25 cellular contexts compared by ENCODE assay signal in the genomic region with DNA sequence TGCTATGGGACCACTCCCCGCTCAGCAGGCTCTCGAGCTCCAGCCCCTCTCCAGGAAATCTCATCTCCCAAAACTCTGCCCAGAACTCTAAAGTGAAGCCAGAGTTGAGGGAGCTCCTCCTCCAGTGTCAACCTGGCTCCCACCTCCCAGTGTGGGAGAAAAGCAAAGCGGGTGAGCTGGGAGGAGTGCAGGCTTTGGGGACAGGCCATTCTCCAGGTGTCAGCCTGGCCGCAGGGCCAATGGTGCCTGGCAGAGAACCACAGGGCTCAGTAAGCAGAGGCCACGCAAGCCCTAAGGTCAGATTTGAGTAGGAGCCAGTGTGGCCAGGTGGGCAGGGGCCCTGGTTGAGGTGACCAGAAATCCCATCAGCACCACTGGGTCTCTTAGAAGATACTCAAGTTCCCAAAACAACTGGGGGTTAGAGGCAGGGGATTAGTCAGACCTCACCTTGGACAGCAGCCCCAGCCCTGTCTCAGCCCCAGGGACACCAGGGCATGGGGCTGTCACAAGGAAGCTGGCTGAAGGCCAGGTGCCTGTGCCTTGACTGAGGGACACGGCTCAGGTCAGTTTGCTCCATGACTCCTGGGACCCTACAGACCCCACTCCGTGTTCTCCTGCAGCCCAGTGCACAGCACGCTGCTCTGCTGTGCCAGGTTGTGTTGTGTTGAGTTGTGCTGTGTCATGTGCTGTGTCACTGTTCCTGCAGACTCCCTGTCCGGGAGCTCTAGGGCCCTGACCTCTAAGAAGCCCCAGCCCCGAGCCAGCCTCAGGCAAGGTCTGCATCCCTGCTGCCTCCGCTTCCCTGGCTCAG. TPM values are rescaled to one million over a fixed set of nuclear protein-coding genes. Genes with fewer than 3 reads are reported as not detected.
DNase-seq lines count a peak whose midpoint lies in the region; ATAC-seq and TF ChIP-seq lines count a peak whose summit lies in the region.
"Had no signal": no experiment of that assay in that cellular context is flagged by ENCODE, and none has a peak within 500 bp of the region (broad histone marks: within the 10 kb centered on the region; RNA-seq: fewer than 3 reads in every experiment).

No MANE protein-coding gene starts in this region.

- peak overlapping the region; percentile 4 for H3K4me3 Mint-ChIP-seq in activated naive CD4-positive, alpha-beta T cell treated with anti-CD3 and anti-CD28 coated beads, Interleukin-2, amount 10 ng/mL, durations not matched to agents 7 days and 5 days
- peak overlapping the region; percentile 29; the same call in 1 of the 3 replicates for H3K4me3 Mint-ChIP-seq in GM23338
- peak overlapping the region in 4 of 5 experiments; percentile 35 to 98 (median 51) for H3K4me3 Mint-ChIP-seq in brain
- peak overlapping the region; percentile 59 for H3K4me3 Mint-ChIP-seq in neural progenitor cell
- H3K4me3 Mint-ChIP-seq in stimulated activated memory B cell treated with anti-CD40 and anti-IgM and Interleukin-4, amounts not matched to agents 10 μg/mL and 1 μg/mL and 100 μg/mL, for 72 hours, result no peak overlapping the region
- H3K4me3 Mint-ChIP-seq: T-helper 2 cell treated with Interferon-gamma antibody and Interleukin-4, amounts not matched to agents 5 μg/mL and 100 μg/mL, for 36 hours had no signal

- H3K27ac ChIP-seq in GM23338 (ENCODE audit: low read depth), result no peak overlapping the region
- no peak overlapping the region for H3K27ac ChIP-seq in neural progenitor cell
- H3K27ac ChIP-seq: BLaER1 treated with 17β-estradiol and CSF1 and Interleukin-3, amounts not matched to agents 10 nM and 100 nM; heart right ventricle; left lung; SK-N-MC; WERI-Rb-1 had no signal

- TF ChIP-seq CTCF in GM23338 (conservative IDR thresholded peaks at IDR 0.05; ENCODE audit: low read depth in 2 of 2) (no peak), brain (conservative IDR thresholded peaks at IDR 0.05) (no peak), neural progenitor cell (IDR thresholded peaks at IDR 0.05) (no peak)

- H3K27me3 Mint-ChIP-seq in activated naive CD4-positive, alpha-beta T cell treated with anti-CD3 and anti-CD28 coated beads, Interleukin-2, amount 10 ng/mL, durations not matched to agents 7 days and 5 days, result peaks cover 11% of the 10 kb centered on the region
- peaks cover 4% of the 10 kb centered on the region for H3K27me3 Mint-ChIP-seq in GM23338 (ENCODE audit: insufficient read depth, low read depth, poor library complexity)
- peaks cover 19% of the 10 kb centered on the region for H3K27me3 Mint-ChIP-seq in brain
- peaks cover 6% of the 10 kb centered on the region for H3K27me3 Mint-ChIP-seq in neural progenitor cell (ENCODE audit: insufficient read depth, low read depth)
- peaks cover 22% of the 10 kb centered on the region for H3K27me3 Mint-ChIP-seq in stimulated activated memory B cell treated with anti-CD40 and anti-IgM and Interleukin-4, amounts not matched to agents 10 μg/mL and 1 μg/mL and 100 μg/mL, for 72 hours

- no peaks in the 10 kb centered on the region for H3K9me2 ChIP-seq in GM23338 (ENCODE audit: insufficient read depth)

- H3F3A ChIP-seq in GM23338 (replicated peaks; ENCODE audit: low read depth), result no peaks in the 10 kb centered on the region
- H3F3A ChIP-seq in neural progenitor cell (ENCODE audit: low read depth), result peaks cover 20% of the 10 kb centered on the region

- no peaks in the 10 kb centered on the region for H3K9me3 ChIP-seq in neural progenitor cell (ENCODE audit: low read depth)

- peaks cover 6% of the 10 kb centered on the region for H3K4me1 ChIP-seq in GM23338 (ENCODE audit: insufficient read depth)
- H3K4me1 ChIP-seq in neural progenitor cell, result peaks cover 8% of the 10 kb centered on the region

- no peaks in the 10 kb centered on the region for H3K27me3 ChIP-seq in GM23338 (ENCODE audit: insufficient read depth)
- H3K27me3 ChIP-seq in neural progenitor cell, result no peaks in the 10 kb centered on the region
- H3K27me3 ChIP-seq: BLaER1 treated with 17β-estradiol and CSF1 and Interleukin-3, amounts not matched to agents 10 nM and 100 nM; heart right ventricle; left lung had no signal

- no peaks in the 10 kb centered on the region for H3K79me2 ChIP-seq in GM23338 (replicated peaks; ENCODE audit: insufficient read depth)
- H3K79me2 ChIP-seq in neural progenitor cell (ENCODE audit: low read depth), result peaks cover 4% of the 10 kb centered on the region

- H3K36me3 ChIP-seq in GM23338 (ENCODE audit: insufficient read depth), result no peaks in the 10 kb centered on the region
- H3K36me3 ChIP-seq in neural progenitor cell, result no peaks in the 10 kb centered on the region
- H3K36me3 ChIP-seq: left lung, WERI-Rb-1 had no signal

- H3K4me1 Mint-ChIP-seq in activated naive CD4-positive, alpha-beta T cell treated with anti-CD3 and anti-CD28 coated beads, Interleukin-2, amount 10 ng/mL, durations not matched to agents 7 days and 5 days, result peaks cover 26% of the 10 kb centered on the region
- H3K4me1 Mint-ChIP-seq in GM23338 (peaks cover 11% of the 10 kb centered on the region), brain (peaks cover 19% of the 10 kb centered on the region), neural progenitor cell (peaks cover 16% of the 10 kb centered on the region)
- H3K4me1 Mint-ChIP-seq in stimulated activated memory B cell treated with anti-CD40 and anti-IgM and Interleukin-4, amounts not matched to agents 10 μg/mL and 1 μg/mL and 100 μg/mL, for 72 hours, result peaks cover 24% of the 10 kb centered on the region

- ATAC-seq in GM23338, result no peak
- no peak for ATAC-seq in stimulated activated memory B cell treated with anti-CD40 and anti-IgM and Interleukin-4, amounts not matched to agents 10 μg/mL and 1 μg/mL and 100 μg/mL, for 72 hours
- ATAC-seq in HG03108 (IDR thresholded peaks at IDR 0.05; ENCODE audit: unreplicated experiment), result no peak
- ATAC-seq in HG02763 (IDR thresholded peaks at IDR 0.05; ENCODE audit: unreplicated experiment), result no peak
- ATAC-seq: heart right ventricle, left lung, sciatic nerve had no signal

- H3K4me2 ChIP-seq in GM23338 (no peak overlapping the region), neural progenitor cell (no peak overlapping the region)

- H4K20me1 ChIP-seq in GM23338 (replicated peaks; ENCODE audit: insufficient read depth) (no peaks in the 10 kb centered on the region), neural progenitor cell (ENCODE audit: low read depth) (no peaks in the 10 kb centered on the region)
- H4K20me1 ChIP-seq: BLaER1 treated with 17β-estradiol and CSF1 and Interleukin-3, amounts not matched to agents 10 nM and 100 nM had no signal

- no peak overlapping the region for H3K9ac ChIP-seq in neural progenitor cell
- H3K9ac ChIP-seq: BLaER1 treated with 17β-estradiol and CSF1 and Interleukin-3, amounts not matched to agents 10 nM and 100 nM had no signal

- H3K9me3 Mint-ChIP-seq in activated naive CD4-positive, alpha-beta T cell treated with anti-CD3 and anti-CD28 coated beads, Interleukin-2, amount 10 ng/mL, durations not matched to agents 7 days and 5 days, result peaks cover 10% of the 10 kb centered on the region
- H3K9me3 Mint-ChIP-seq in GM23338, result peaks cover 7% of the 10 kb centered on the region; the same call in 2 of the 3 replicates
- peaks cover 0 to 6% (median 4%) of the 10 kb centered on the region in 5 experiments for H3K9me3 Mint-ChIP-seq in brain
- H3K9me3 Mint-ChIP-seq in neural progenitor cell, result peaks cover 8% of the 10 kb centered on the region
- H3K9me3 Mint-ChIP-seq in stimulated activated memory B cell treated with anti-CD40 and anti-IgM and Interleukin-4, amounts not matched to agents 10 μg/mL and 1 μg/mL and 100 μg/mL, for 72 hours, result peaks cover 7% of the 10 kb centered on the region

- H2AFZ ChIP-seq in GM23338 (no peak overlapping the region), neural progenitor cell (replicated peaks) (no peak overlapping the region)

- CTCF ChIA-PET in activated naive CD4-positive, alpha-beta T cell treated with anti-CD3 and anti-CD28 coated beads, Interleukin-2, amount 10 ng/mL, durations not matched to agents 7 days and 5 days (lab: Charles Lee), result no interaction called here

- no peak for DNase-seq in activated naive CD4-positive, alpha-beta T cell treated with anti-CD3 and anti-CD28 coated beads, Interleukin-2, amount 10 ng/mL, durations not matched to agents 7 days and 5 days
- no peak for DNase-seq in activated naive CD4-positive, alpha-beta T cell (lab: John Stamatoyannopoulos, UW)
- DNase-seq in GM23338 (ENCODE audit: low spot score) (no peak), neural progenitor cell (ENCODE audit: low spot score) (no peak)
- DNase-seq: activated gamma-delta T cell, amniotic stem cell, caudate nucleus, Karpas-422, NCI-H187, NCI-H69, nucleus accumbens, WERI-Rb-1 had no signal

- peaks cover 20% of the 10 kb centered on the region for H3K36me3 Mint-ChIP-seq in activated naive CD4-positive, alpha-beta T cell treated with anti-CD3 and anti-CD28 coated beads, Interleukin-2, amount 10 ng/mL, durations not matched to agents 7 days and 5 days
- H3K36me3 Mint-ChIP-seq in GM23338 (ENCODE audit: low read depth), result no peaks in the 10 kb centered on the region; the same call in 1 of the 3 replicates
- H3K36me3 Mint-ChIP-seq in brain, result peaks cover 12% of the 10 kb centered on the region
- peaks cover 8% of the 10 kb centered on the region for H3K36me3 Mint-ChIP-seq in neural progenitor cell
- peaks cover 9% of the 10 kb centered on the region for H3K36me3 Mint-ChIP-seq in stimulated activated memory B cell treated with anti-CD40 and anti-IgM and Interleukin-4, amounts not matched to agents 10 μg/mL and 1 μg/mL and 100 μg/mL, for 72 hours

- H3K27ac Mint-ChIP-seq in activated naive CD4-positive, alpha-beta T cell treated with anti-CD3 and anti-CD28 coated beads, Interleukin-2, amount 10 ng/mL, durations not matched to agents 7 days and 5 days, result no peak overlapping the region
- H3K27ac Mint-ChIP-seq in GM23338 (peak overlapping the region; percentile 52; the same call in 1 of the 2 replicates), brain (peak overlapping the region in 2 of 5 experiments; percentile 12 to 25), neural progenitor cell (no peak overlapping the region)
- H3K27ac Mint-ChIP-seq in stimulated activated memory B cell treated with anti-CD40 and anti-IgM and Interleukin-4, amounts not matched to agents 10 μg/mL and 1 μg/mL and 100 μg/mL, for 72 hours, result no peak overlapping the region
- H3K27ac Mint-ChIP-seq: T-helper 2 cell treated with Interferon-gamma antibody and Interleukin-4, amounts not matched to agents 5 μg/mL and 100 μg/mL, for 36 hours had no signal

- H3K4me3 ChIP-seq in GM23338 (no peak overlapping the region), neural progenitor cell (no peak overlapping the region)
- H3K4me3 ChIP-seq: BLaER1 treated with 17β-estradiol and CSF1 and Interleukin-3, amounts not matched to agents 10 nM and 100 nM; heart right ventricle; left lung; SK-N-MC had no signal

RNA-seq across cellular contexts. Expression of a gene that starts 2.8 kb away (rescaled TPM):
- 18.9 and 19.8 TPM in 2 replicates for total RNA-seq in GM23338 (2014; rRNA removed; shearing (Covaris generic))
- polyA plus RNA-seq in GM23338 (2016; fragmentation: Nextera tagmentation; extraction: Ambion mirVana) (7.3 and 7.4 TPM in 2 replicates), brain (ENCODE audit: insufficient read depth, low read depth, low replicate concordance) (1.3 TPM)
- total RNA-seq in neural progenitor cell (ENCODE audit: low replicate concordance), result 20.2 and 21.7 TPM in 2 replicates

RNA-seq across cellular contexts. Expression of a gene that starts 41.8 kb away (rescaled TPM):
- total RNA-seq in GM23338 (2014; rRNA removed; shearing (Covaris generic)), result 5.2 and 6.0 TPM in 2 replicates
- 3.6 and 4.6 TPM in 2 replicates for polyA plus RNA-seq in GM23338 (2016; fragmentation: Nextera tagmentation; extraction: Ambion mirVana)
- polyA plus RNA-seq in brain (ENCODE audit: insufficient read depth, low read depth, low replicate concordance), result 7.4 TPM
- total RNA-seq in neural progenitor cell (ENCODE audit: low replicate concordance), result 7.6 and 12.7 TPM in 2 replicates

RNA-seq across cellular contexts. Expression of a gene that starts 53.7 kb away (rescaled TPM):
- total RNA-seq in GM23338 (2014; rRNA removed; shearing (Covaris generic)), result 24.8 and 27.4 TPM in 2 replicates
- polyA plus RNA-seq in GM23338 (2016; fragmentation: Nextera tagmentation; extraction: Ambion mirVana), result 13.9 and 16.6 TPM in 2 replicates
- 5.4 TPM for polyA plus RNA-seq in brain (ENCODE audit: insufficient read depth, low read depth, low replicate concordance)
- total RNA-seq in neural progenitor cell (ENCODE audit: low replicate concordance), result 50.9 and 74.5 TPM in 2 replicates

RNA-seq across cellular contexts. Expression of a gene that starts 54.3 kb away (rescaled TPM):
- 0.28 TPM in 1 of 2 replicates, not detected in the other for total RNA-seq in GM23338 (2014; rRNA removed; shearing (Covaris generic))
- polyA plus RNA-seq in GM23338 (2016; fragmentation: Nextera tagmentation; extraction: Ambion mirVana) (not detected in 2 replicates), brain (ENCODE audit: insufficient read depth, low read depth, low replicate concordance) (not detected)
- total RNA-seq in neural progenitor cell (ENCODE audit: low replicate concordance), result 0.03 TPM in 1 of 2 replicates, not detected in the other
- total RNA-seq: dermis microvascular lymphatic vessel endothelial cell, HT1080, RPMI7951 had no signal
